ENCODE assay signal across 8 cellular contexts in genomic region chr2:113818382-113818951, GRCh38.
DNase-seq lines count a peak whose midpoint lies in the region; ATAC-seq, FAIRE-seq and TF ChIP-seq lines count a peak whose summit lies in the region.

No MANE protein-coding gene starts in this region.

- H3K36me3 ChIP-seq in pancreas, result no peaks in the 10 kb centered on the region

- intact Hi-C loops in pancreas (cut with DNase I), result no loop called here

- H3K27me3 ChIP-seq in pancreas, result no peaks in the 10 kb centered on the region

- peaks cover 7 to 12% (median 7%) of the 10 kb centered on the region in 3 donors for H3K4me1 ChIP-seq in pancreas

- peak; percentile 23 for FAIRE-seq in pancreas (lab: Jason Lieb, UNC)

- no peak for TF ChIP-seq CTCF in pancreas (IDR thresholded peaks at IDR 0.05)

- DNase-seq in Daoy (ENCODE audit: low read depth) (peak; percentile 90), RKO (ENCODE audit: low spot score) (peak; percentile 28), fibroblast of the conjunctiva (ENCODE audit: low read depth) (peak; percentile 96), pancreas (peak in 5 of 6 donors; percentile 58 to 79 (median 67)), cerebellar nuclear complex (lab: John Stamatoyannopoulos, UW) (no peak), SHP77 treated with DMSO at 0.1 percent for 48 hours (lab: John Stamatoyannopoulos, UW) (no peak), NCI-H1105 treated with DMSO at 0.1 percent for 48 hours (lab: John Stamatoyannopoulos, UW) (no peak)

- H3K27ac ChIP-seq in pancreas, result peak overlapping the region in 3 of 4 donors; percentile 35 to 66 (median 45)

- WGBS in pancreas, 2 donors, result 4 to 6% methylated on average over 10 of the region's 10 CpGs

- no peaks in the 10 kb centered on the region for H3K9me3 ChIP-seq in pancreas

- peak; percentile 93 to 96 (median 94) for ATAC-seq in pancreas
- no peak for ATAC-seq in GM18498 (IDR thresholded peaks at IDR 0.05; ENCODE audit: unreplicated experiment)

- H3K4me3 ChIP-seq in pancreas, result no peak overlapping the region

Comparison
In these comparisons a context has a peak if more than half of its experiments do, and no peak if none do; other contexts are left out.
1. DNase-seq: peak in Daoy (single experiment), RKO (single experiment), fibroblast of the conjunctiva (single experiment) and pancreas (5 of 6); none in cerebellar nuclear complex (0 of 2), SHP77 treated with DMSO at 0.1 percent for 48 hours (single experiment) and NCI-H1105 treated with DMSO at 0.1 percent for 48 hours (single experiment).